ENCODE assay signal across 8 cellular contexts in genomic region chr3:14403636-14404395, GRCh38. TPM values are rescaled to one million over a fixed set of nuclear protein-coding genes. Genes with fewer than 3 reads are reported as not detected.
DNase-seq lines count a peak whose midpoint lies in the region; ATAC-seq and TF ChIP-seq lines count a peak whose summit lies in the region.

No MANE protein-coding gene starts in this region.

- H3K36me3 ChIP-seq in Panc1 (ENCODE audit: control insufficient read depth, insufficient read depth, low read length) (no peaks in the 10 kb centered on the region; the same call in 1 of the 2 replicates), ectodermal cell (ENCODE audit: control insufficient read depth, insufficient read depth, low read length) (no peaks in the 10 kb centered on the region), mucosa of stomach (ENCODE audit: control insufficient read depth, insufficient read depth, low read length) (no peaks in the 10 kb centered on the region)

- peaks cover 3 to 4% of the 10 kb centered on the region in 2 donors for H3K36me3 Mint-ChIP-seq in activated T-cell treated with anti-CD3 and anti-CD28 coated beads, Interleukin-2, amount 50 U/mL, for 72 hours (ENCODE audit: insufficient read depth in 2 of 2)

- H3K4me3 ChIP-seq in Panc1 (ENCODE audit: low read depth in 2 of 2, low read length in 2 of 2) (peak overlapping the region; percentile 87 to 88), ectodermal cell (ENCODE audit: insufficient read depth, low read depth, low read length) (peak overlapping the region; percentile 89), mucosa of stomach (ENCODE audit: low read length) (peak overlapping the region; percentile 65)

- DNase-seq in activated T-cell treated with anti-CD3 and anti-CD28 coated beads, Interleukin-2, amount 50 U/mL, for 72 hours: no peak
- DNase-seq in activated T-cell treated with anti-CD3 and anti-CD28 coated beads, Interleukin-2, amount 50 U/mL, for 48 hours: no peak
- DNase-seq in Panc1 (ENCODE audit: low read depth, low spot score): no peak

- intact Hi-C loops in Panc1 (cut with micrococcal nuclease; ENCODE audit: unreplicated experiment): loop anchor here (10.0 kb wide), 1 partner anchor 51 kb away; no protein-coding TSS in a partner anchor

- POLR2A ChIA-PET in Panc1 (lab: Charles Lee): no interaction called here

- BruUV-seq in Panc1 (replicated peaks; lab: Mats Ljungman, UMichigan): no TSS peak

- no peaks in the 10 kb centered on the region for H3K9me3 Mint-ChIP-seq in activated T-cell treated with anti-CD3 and anti-CD28 coated beads, Interleukin-2, amount 50 U/mL, for 72 hours

- CTCF ChIA-PET in Panc1 (lab: Charles Lee): no interaction called here

- peak overlapping the region; percentile 85 for H3K27ac ChIP-seq in Panc1 (ENCODE audit: low read length)
- H3K27ac ChIP-seq in ectodermal cell (ENCODE audit: insufficient read depth, low read depth, low read length, poor library complexity, severe bottlenecking): no peak overlapping the region

- in situ Hi-C loops in Panc1 (cut with HindIII; ENCODE audit: low pct_unique_long_range_greater_than_20kb, low sequenced_read_pairs): no loop called here

- peak overlapping the region; percentile 94 for H3K4me3 Mint-ChIP-seq in activated T-cell treated with anti-CD3 and anti-CD28 coated beads, Interleukin-2, amount 50 U/mL, for 72 hours

- H3K9ac ChIP-seq in mucosa of stomach (ENCODE audit: low read length): peak overlapping the region; percentile 77

- H3K27me3 ChIP-seq in Panc1 (ENCODE audit: control insufficient read depth, insufficient read depth, low read length): no peaks in the 10 kb centered on the region
- H3K27me3 ChIP-seq in ectodermal cell (ENCODE audit: control insufficient read depth, insufficient read depth, low read length, poor library complexity, severe bottlenecking): peaks cover 3% of the 10 kb centered on the region
- H3K27me3 ChIP-seq in mucosa of stomach (ENCODE audit: control insufficient read depth, insufficient read depth, low read length): no peaks in the 10 kb centered on the region

- H3K27ac Mint-ChIP-seq in activated T-cell treated with anti-CD3 and anti-CD28 coated beads, Interleukin-2, amount 50 U/mL, for 72 hours: peak overlapping the region; percentile 96

- H3K9me3 ChIP-seq in Panc1 (ENCODE audit: control insufficient read depth, insufficient read depth, low read depth, low read length) (no peaks in the 10 kb centered on the region), ectodermal cell (ENCODE audit: control insufficient read depth, low read length) (no peaks in the 10 kb centered on the region), mucosa of stomach (ENCODE audit: control insufficient read depth, low read length) (no peaks in the 10 kb centered on the region)

- WGBS in ectodermal cell, 2 experiments: 34 to 38% methylated on average over 13 of the region's 13 CpGs

- H3K27me3 Mint-ChIP-seq in activated T-cell treated with anti-CD3 and anti-CD28 coated beads, Interleukin-2, amount 50 U/mL, for 72 hours (ENCODE audit: low read depth): no peaks in the 10 kb centered on the region

- ATAC-seq in activated T-cell treated with anti-CD3 and anti-CD28 coated beads, Interleukin-2, amount 50 U/mL, for 72 hours (replicated peaks in 1 of 2): no peak
- ATAC-seq in Panc1 (no peak), HG03025 (IDR thresholded peaks at IDR 0.05; ENCODE audit: low FRiP score, unreplicated experiment) (no peak), HG03565 (IDR thresholded peaks at IDR 0.05; ENCODE audit: unreplicated experiment) (no peak), HG02938 (IDR thresholded peaks at IDR 0.05; ENCODE audit: unreplicated experiment) (no peak)

- no peak for TF ChIP-seq CTCF in Panc1 (IDR thresholded peaks at IDR 0.05)

- peaks cover 33% of the 10 kb centered on the region for H3K4me1 ChIP-seq in Panc1 (ENCODE audit: control insufficient read depth, insufficient read depth, low read length)
- H3K4me1 ChIP-seq in ectodermal cell (ENCODE audit: control insufficient read depth, insufficient read depth, low read length): peaks cover 12% of the 10 kb centered on the region
- H3K4me1 ChIP-seq in mucosa of stomach (ENCODE audit: control insufficient read depth, insufficient read depth, low read length): peaks cover 36% of the 10 kb centered on the region

- peaks cover 44% of the 10 kb centered on the region for H3K4me1 Mint-ChIP-seq in activated T-cell treated with anti-CD3 and anti-CD28 coated beads, Interleukin-2, amount 50 U/mL, for 72 hours (ENCODE audit: low read depth)

RNA-seq across cellular contexts. Expression of gene SLC6A6, which starts 1.4 kb away (rescaled TPM):
- total RNA-seq in activated T-cell treated with anti-CD3 and anti-CD28 coated beads, Interleukin-2, amount 50 U/mL, for 72 hours: 10 to 100 TPM; 35.4 to 39.2 TPM
- total RNA-seq in Panc1 (2021; ENCODE audit: unreplicated experiment): 61.0 TPM
- polyA plus RNA-seq in Panc1 (2012; ENCODE audit: insufficient read length): 53.8 TPM
- polyA plus RNA-seq in ectodermal cell (2013, experiment 1 of 4): 33.5 TPM
- 33.2 TPM for polyA plus RNA-seq in ectodermal cell (2013, experiment 2 of 4)
- polyA plus RNA-seq in ectodermal cell (2013, experiment 3 of 4): 25.3 TPM
- 26.1 TPM for polyA plus RNA-seq in ectodermal cell (2013, experiment 4 of 4)
